Comparison of ENCODE assay signal across 25 cellular contexts in the genomic region with DNA sequence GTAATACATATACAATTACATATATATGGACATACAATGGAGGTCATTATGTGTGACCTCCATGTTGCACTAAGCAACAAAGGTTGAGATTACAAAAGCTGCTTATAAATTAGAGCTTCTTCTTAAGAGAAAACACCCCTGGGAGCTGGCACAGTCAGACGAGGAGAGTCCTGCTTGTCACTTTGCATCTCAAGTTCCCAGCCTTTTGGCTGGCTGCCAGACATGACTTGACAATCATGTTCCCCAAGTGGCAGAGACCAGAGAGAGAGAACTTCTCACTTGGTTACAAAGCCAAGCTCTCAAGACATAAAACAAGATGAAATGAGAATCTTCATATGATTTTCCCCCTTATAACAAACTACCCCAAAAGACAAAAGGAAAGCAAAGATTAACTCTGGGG. TPM values are rescaled to one million over a fixed set of nuclear protein-coding genes. Genes with fewer than 3 reads are reported as not detected.
DNase-seq lines count a peak whose midpoint lies in the region; ATAC-seq and TF ChIP-seq lines count a peak whose summit lies in the region.
"Had no signal": no experiment of that assay in that cellular context is flagged by ENCODE, and none has a peak within 500 bp of the region (broad histone marks: within the 10 kb centered on the region; RNA-seq: fewer than 3 reads in every experiment).

No MANE protein-coding gene starts in this region.

- H3K27me3 Mint-ChIP-seq in activated CD4-positive, alpha-beta memory T cell treated with anti-CD3 and anti-CD28 coated beads, Interleukin-2, amount 10 ng/mL, durations not matched to agents 7 days and 5 days: peaks cover 10% of the 10 kb centered on the region

- no peaks in the 10 kb centered on the region for H3K36me3 ChIP-seq in hepatocyte (replicated peaks; ENCODE audit: insufficient read depth, low read depth)
- H3K36me3 ChIP-seq: BLaER1, upper lobe of right lung had no signal

- H3K27ac ChIP-seq in hepatocyte: no peak overlapping the region
- H3K27ac ChIP-seq: A549, BLaER1, parathyroid adenoma, upper lobe of right lung had no signal

- POLR2A ChIA-PET in activated CD4-positive, alpha-beta memory T cell treated with anti-CD3 and anti-CD28 coated beads, Interleukin-2, amount 10 ng/mL, durations not matched to agents 7 days and 5 days (lab: Charles Lee): no interaction called here

- DNase-seq in NCI-H2107 (lab: John Stamatoyannopoulos, UW) (peak; percentile 4), NCI-H2107 treated with DMSO at 0.1 percent for 48 hours (lab: John Stamatoyannopoulos, UW; ENCODE audit: unreplicated experiment) (no peak), DMS79 treated with DMSO at 0.1 percent for 48 hours (lab: John Stamatoyannopoulos, UW) (peak; percentile 8), NCI-H2171 (lab: John Stamatoyannopoulos, UW) (peak; percentile 26), hepatocyte (ENCODE audit: low spot score) (peak; percentile 14), DMS153 treated with DMSO at 0.1 percent for 48 hours (lab: John Stamatoyannopoulos, UW; ENCODE audit: unreplicated experiment) (no peak)
- DNase-seq in activated CD4-positive, alpha-beta memory T cell treated with anti-CD3 and anti-CD28 coated beads, Interleukin-2, amount 10 ng/mL, durations not matched to agents 7 days and 5 days: no peak
- DNase-seq: activated CD8-positive, alpha-beta T cell treated with anti-CD3 and anti-CD28 coated beads, Interleukin-2, amount 10 ng/mL, durations not matched to agents 7 days and 5 days; activated naive CD4-positive, alpha-beta T cell treated with anti-CD3 and anti-CD28 coated beads, Interleukin-2, amount 50 U/mL, for 16 hours; activated T-cell treated with anti-CD3 and anti-CD28 coated beads, Interleukin-2, amount 50 U/mL, for 4 hours; foreskin melanocyte; natural killer cell; NCI-H446 treated with DMSO at 0.1 percent for 48 hours; stimulated activated CD4-positive, alpha-beta T cell treated with anti-CD3 and anti-CD28 coated beads, Interleukin-2, amount 100 ng/mL, for 24 hours; stimulated activated naive CD8-positive, alpha-beta T cell treated with anti-CD3 and anti-CD28 coated beads, Interleukin-15, Interleukin-2, amounts not matched to agents 100 U/mL and 50 U/mL, for 24 hours; upper lobe of right lung had no signal

- H3K4me3 ChIP-seq in hepatocyte: no peak overlapping the region
- H3K4me3 ChIP-seq: A549, BLaER1, upper lobe of right lung had no signal

- no peaks in the 10 kb centered on the region for H3K4me1 Mint-ChIP-seq in activated CD4-positive, alpha-beta memory T cell treated with anti-CD3 and anti-CD28 coated beads, Interleukin-2, amount 10 ng/mL, durations not matched to agents 7 days and 5 days
- H3K4me1 Mint-ChIP-seq: central memory CD8-positive, alpha-beta T cell; natural killer cell had no signal

- no peak overlapping the region for H3K27ac Mint-ChIP-seq in activated CD4-positive, alpha-beta memory T cell treated with anti-CD3 and anti-CD28 coated beads, Interleukin-2, amount 10 ng/mL, durations not matched to agents 7 days and 5 days
- H3K27ac Mint-ChIP-seq: activated CD8-positive, alpha-beta T cell treated with anti-CD3 and anti-CD28 coated beads, Interleukin-2, amount 10 ng/mL, durations not matched to agents 7 days and 5 days; natural killer cell had no signal

- no peaks in the 10 kb centered on the region for H3K27me3 ChIP-seq in hepatocyte
- H3K27me3 ChIP-seq: BLaER1, upper lobe of right lung had no signal

- no peaks in the 10 kb centered on the region for H3K4me1 ChIP-seq in hepatocyte (ENCODE audit: insufficient read depth)
- H3K4me1 ChIP-seq: A549, BLaER1, parathyroid adenoma, upper lobe of right lung had no signal

- no peaks in the 10 kb centered on the region for H3K79me2 ChIP-seq in hepatocyte
- H3K79me2 ChIP-seq: parathyroid adenoma had no signal

- CTCF ChIA-PET in activated CD4-positive, alpha-beta memory T cell treated with anti-CD3 and anti-CD28 coated beads, Interleukin-2, amount 10 ng/mL, durations not matched to agents 7 days and 5 days (lab: Charles Lee): no interaction called here

- H3K9me3 ChIP-seq in hepatocyte (ENCODE audit: low read depth): no peaks in the 10 kb centered on the region
- H3K9me3 ChIP-seq: upper lobe of right lung had no signal

- H3K36me3 Mint-ChIP-seq in activated CD4-positive, alpha-beta memory T cell treated with anti-CD3 and anti-CD28 coated beads, Interleukin-2, amount 10 ng/mL, durations not matched to agents 7 days and 5 days (ENCODE audit: low read depth): no peaks in the 10 kb centered on the region
- H3K36me3 Mint-ChIP-seq: natural killer cell had no signal

- H2AFZ ChIP-seq in hepatocyte: no peak overlapping the region
- H2AFZ ChIP-seq: parathyroid adenoma had no signal

- peaks cover 13% of the 10 kb centered on the region for H3K9me3 Mint-ChIP-seq in activated CD4-positive, alpha-beta memory T cell treated with anti-CD3 and anti-CD28 coated beads, Interleukin-2, amount 10 ng/mL, durations not matched to agents 7 days and 5 days
- H3K9me3 Mint-ChIP-seq: central memory CD8-positive, alpha-beta T cell; natural killer cell had no signal

- no peak overlapping the region for H3K4me3 Mint-ChIP-seq in activated CD4-positive, alpha-beta memory T cell treated with anti-CD3 and anti-CD28 coated beads, Interleukin-2, amount 10 ng/mL, durations not matched to agents 7 days and 5 days
- H3K4me3 Mint-ChIP-seq: activated CD8-positive, alpha-beta T cell treated with anti-CD3 and anti-CD28 coated beads, Interleukin-2, amount 10 ng/mL, durations not matched to agents 7 days and 5 days; activated T-cell treated with anti-CD3 and anti-CD28 coated beads, Interleukin-2, amount 50 U/mL, for 4 hours; central memory CD8-positive, alpha-beta T cell; natural killer cell had no signal

- no peak for ATAC-seq in GM18498 (IDR thresholded peaks at IDR 0.05; ENCODE audit: unreplicated experiment)
- ATAC-seq: A549; activated CD8-positive, alpha-beta T cell treated with anti-CD3 and anti-CD28 coated beads, Interleukin-2, amount 10 ng/mL, durations not matched to agents 7 days and 5 days; activated T-cell treated with anti-CD3 and anti-CD28 coated beads, Interleukin-2, amount 50 U/mL, for 4 hours; natural killer cell; stimulated activated naive CD8-positive, alpha-beta T cell treated with anti-CD3 and anti-CD28 coated beads, Interleukin-15, Interleukin-2, amounts not matched to agents 100 U/mL and 50 U/mL, for 24 hours; upper lobe of right lung had no signal

- 81% methylated on average over 1 of the region's 1 CpG for WGBS in hepatocyte (ENCODE audit: low lambda C conversion rate, missing lambda C conversion rate)

- H3K4me2 ChIP-seq in hepatocyte: no peak overlapping the region
- H3K4me2 ChIP-seq: A549, BLaER1 had no signal

- no peak for TF ChIP-seq CTCF in hepatocyte (IDR thresholded peaks at IDR 0.05; ENCODE audit: poor library complexity)

- H4K20me1 ChIP-seq in hepatocyte (ENCODE audit: insufficient read depth, poor library complexity, severe bottlenecking): no peaks in the 10 kb centered on the region
- H4K20me1 ChIP-seq: BLaER1 had no signal

- H3K9me2 ChIP-seq in hepatocyte (replicated peaks; ENCODE audit: insufficient read depth): no peaks in the 10 kb centered on the region

RNA-seq across cellular contexts. Expression of gene SYNJ2BP, which starts 8.5 kb away (rescaled TPM):
- total RNA-seq in hepatocyte: 37.2 and 38.6 TPM in 2 replicates
- polyA plus RNA-seq in hepatocyte: 25.9 and 35.5 TPM in 2 replicates
- total RNA-seq in activated CD4-positive, alpha-beta memory T cell treated with anti-CD3 and anti-CD28 coated beads, Interleukin-2, amount 10 ng/mL, durations not matched to agents 7 days and 5 days: 1 to 10 TPM; 6.3 to 6.5 TPM

RNA-seq across cellular contexts. Expression of gene ADAM21, which starts 26.6 kb away (rescaled TPM):
- total RNA-seq in hepatocyte: 0.43 TPM in 1 of 2 replicates, not detected in the other
- 1.1 TPM in 1 of 2 replicates, not detected in the other for polyA plus RNA-seq in hepatocyte
- total RNA-seq in activated CD4-positive, alpha-beta memory T cell treated with anti-CD3 and anti-CD28 coated beads, Interleukin-2, amount 10 ng/mL, durations not matched to agents 7 days and 5 days: not detected
- total RNA-seq: activated CD8-positive, alpha-beta T cell treated with anti-CD3 and anti-CD28 coated beads, Interleukin-2, amount 10 ng/mL, durations not matched to agents 7 days and 5 days; epithelial cell of proximal tubule; natural killer cell; OCI-LY7; T-helper 1 cell treated with Interleukin-12 subunit alpha and Interleukin-12 subunit beta and Interleukin-4 antibody, amounts not matched to agents 30 ng/mL and 1 ng/mL, for 36 hours; upper lobe of right lung had no signal
- polyA plus RNA-seq: aorta had no signal

Comparison
In these comparisons a context has a peak if more than half of its experiments do, and no peak if none do; other contexts are left out.
1. DNase-seq: peak in NCI-H2107 (single experiment), DMS79 treated with DMSO at 0.1 percent for 48 hours (single experiment), NCI-H2171 (single experiment) and hepatocyte (single experiment); none in NCI-H2107 treated with DMSO at 0.1 percent for 48 hours (single experiment), DMS153 treated with DMSO at 0.1 percent for 48 hours (single experiment) and activated CD4-positive, alpha-beta memory T cell treated with anti-CD3 and anti-CD28 coated beads, Interleukin-2, amount 10 ng/mL, durations not matched to agents 7 days and 5 days (single experiment).